Comparison of ENCODE assay signal across 18 cellular contexts in genomic region chr4:140141196-140141845, GRCh38. TPM values are rescaled to one million over a fixed set of nuclear protein-coding genes. Genes with fewer than 3 reads are reported as not detected.
A peak's percentile ranks its signal among the peaks of the same experiment; 100 is the strongest.
DNase-seq lines count a peak whose midpoint lies in the region; ATAC-seq and TF ChIP-seq lines count a peak whose summit lies in the region.
"Had no signal": no experiment of that assay in that cellular context is flagged by ENCODE, and none has a peak within 500 bp of the region (broad histone marks: within the 10 kb centered on the region; RNA-seq: fewer than 3 reads in every experiment).

No MANE protein-coding gene starts in this region.

- no peaks in the 10 kb centered on the region for H3K36me3 ChIP-seq in thyroid gland

- peaks cover 14% of the 10 kb centered on the region for H3K4me1 Mint-ChIP-seq in activated T-cell treated with anti-CD3 and anti-CD28 coated beads, Interleukin-2, amount 50 U/mL, for 4 hours (ENCODE audit: low read depth)

- peak overlapping the region; percentile 29 to 59 (median 50) for H3K27ac ChIP-seq in thyroid gland
- H3K27ac ChIP-seq: BLaER1 treated with 17β-estradiol and CSF1 and Interleukin-3, amounts not matched to agents 10 nM and 100 nM; dorsolateral prefrontal cortex; psoas muscle had no signal

- intact Hi-C loops in thyroid gland (cut with DNase I), result no loop called here

- TF ChIP-seq POLR2A in thyroid gland (IDR thresholded peaks at IDR 0.05), result no peak

- WGBS in thyroid gland, 2 donors, result 40 to 41% methylated on average over 4 of the region's 4 CpGs

- DNase-seq in DMS79 treated with DMSO at 0.1 percent for 48 hours (lab: John Stamatoyannopoulos, UW) (peak; percentile 28), DMS79 (lab: John Stamatoyannopoulos, UW) (no peak), NCI-H69 (lab: John Stamatoyannopoulos, UW) (peak; percentile 89), left kidney (ENCODE audit: low read depth, low spot score) (peak; percentile 71), thyroid gland (peak; percentile 15 to 25), Kasumi-1 (lab: John Stamatoyannopoulos, UW) (no peak), NCI-H82 treated with DMSO at 0.1 percent for 48 hours (lab: John Stamatoyannopoulos, UW; ENCODE audit: unreplicated experiment) (no peak)
- no peak for DNase-seq in activated T-cell treated with anti-CD3 and anti-CD28 coated beads, Interleukin-2, amount 50 U/mL, for 4 hours
- DNase-seq: 8988T; activated CD4-positive, CD25-positive, alpha-beta regulatory T cell treated with anti-CD3 and anti-CD28 coated beads, Interleukin-2, amount 50 U/mL, for 72 hours; activated CD8-positive, alpha-beta memory T cell treated with anti-CD3 and anti-CD28 coated beads, Interleukin-2, amount 50 U/mL, for 48 hours; activated naive CD4-positive, alpha-beta T cell treated with Interleukin-2 at 50 U/mL for 16 hours; dorsolateral prefrontal cortex; KG1; NCI-H187; psoas muscle had no signal

- no peak for TF ChIP-seq CTCF in thyroid gland (IDR thresholded peaks at IDR 0.05)

- H3K27me3 ChIP-seq in thyroid gland, result no peaks in the 10 kb centered on the region
- H3K27me3 ChIP-seq: BLaER1 treated with 17β-estradiol and CSF1 and Interleukin-3, amounts not matched to agents 10 nM and 100 nM; dorsolateral prefrontal cortex had no signal

- H3K4me3 ChIP-seq in thyroid gland (replicated peaks in 1 of 3), result no peak overlapping the region
- H3K4me3 ChIP-seq: BLaER1 treated with 17β-estradiol and CSF1 and Interleukin-3, amounts not matched to agents 10 nM and 100 nM; dorsolateral prefrontal cortex; psoas muscle had no signal

- H3K4me3 Mint-ChIP-seq in activated T-cell treated with anti-CD3 and anti-CD28 coated beads, Interleukin-2, amount 50 U/mL, for 4 hours, result no peak overlapping the region

- no peaks in the 10 kb centered on the region for H3K9me3 Mint-ChIP-seq in activated T-cell treated with anti-CD3 and anti-CD28 coated beads, Interleukin-2, amount 50 U/mL, for 4 hours

- H3K4me1 ChIP-seq in thyroid gland, result peaks cover 11 to 19% of the 10 kb centered on the region in 2 donors
- H3K4me1 ChIP-seq: psoas muscle had no signal

- no peaks in the 10 kb centered on the region for H3K9me3 ChIP-seq in thyroid gland
- H3K9me3 ChIP-seq: psoas muscle had no signal

- no peak for ATAC-seq in activated T-cell treated with anti-CD3 and anti-CD28 coated beads, Interleukin-2, amount 50 U/mL, for 4 hours
- ATAC-seq: psoas muscle, Right ventricle myocardium inferior had no signal

- H3K27me3 Mint-ChIP-seq in activated T-cell treated with anti-CD3 and anti-CD28 coated beads, Interleukin-2, amount 50 U/mL, for 4 hours (ENCODE audit: low read depth), result peaks cover 5% of the 10 kb centered on the region

- no peaks in the 10 kb centered on the region for H3K36me3 Mint-ChIP-seq in activated T-cell treated with anti-CD3 and anti-CD28 coated beads, Interleukin-2, amount 50 U/mL, for 4 hours (ENCODE audit: insufficient read depth)

RNA-seq across cellular contexts. Expression of gene MAML3, which starts 12.7 kb away (rescaled TPM):
- total RNA-seq in thyroid gland, result 10 to 100 TPM in 2 of 4 donors, 1 to 10 TPM in 2; 5.7 to 14.1 (median 11.4) TPM
- total RNA-seq in activated T-cell treated with anti-CD3 and anti-CD28 coated beads, Interleukin-2, amount 50 U/mL, for 4 hours, result 1 to 10 TPM in 1 of 3 donors, under 1 TPM in 2; 0.60 to 1.0 (median 0.73) TPM

Comparison
In these comparisons a context has a peak if more than half of its experiments do, and no peak if none do; other contexts are left out.
1. DNase-seq: peak in DMS79 treated with DMSO at 0.1 percent for 48 hours (single experiment), NCI-H69 (single experiment), left kidney (single experiment) and thyroid gland (2 of 2); none in DMS79 (single experiment), activated T-cell treated with anti-CD3 and anti-CD28 coated beads, Interleukin-2, amount 50 U/mL, for 4 hours (single experiment), Kasumi-1 (0 of 2) and NCI-H82 treated with DMSO at 0.1 percent for 48 hours (single experiment).